16 cellular contexts compared by ENCODE assay signal in the genomic region with DNA sequence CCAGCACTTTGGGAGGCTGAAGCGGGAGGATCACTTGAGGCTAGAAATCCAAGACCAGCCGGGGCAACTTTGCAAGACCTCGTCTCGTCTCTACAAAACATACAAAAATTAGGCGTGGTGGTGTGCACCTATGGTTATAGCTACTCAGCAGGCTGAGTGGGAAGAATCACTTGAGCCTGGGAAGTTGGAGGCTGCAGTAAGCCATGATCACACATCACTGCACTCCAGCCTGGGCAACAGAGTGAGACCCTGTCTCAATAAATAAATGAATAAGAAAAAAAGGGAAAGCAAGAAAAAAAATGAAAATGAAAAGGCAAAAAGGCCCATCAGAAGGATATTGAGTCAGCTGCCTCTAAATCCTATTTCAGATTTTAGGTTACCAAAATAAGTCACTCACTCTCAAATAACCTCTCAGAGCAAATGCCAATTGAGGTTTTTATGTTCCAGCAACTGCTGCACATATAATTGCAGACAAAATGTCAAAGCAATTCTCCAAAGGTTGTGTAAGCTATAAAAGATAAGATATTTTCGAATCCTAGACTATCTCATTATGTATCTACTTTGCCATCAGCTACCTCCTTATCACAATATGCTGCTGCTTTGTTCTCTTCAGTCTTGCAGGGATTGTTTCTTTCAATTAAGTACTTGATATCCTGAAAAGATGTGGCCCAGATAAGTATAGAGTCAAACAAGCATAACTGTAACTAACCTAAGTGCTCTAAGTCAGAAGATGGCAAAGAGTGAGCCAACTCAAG. TPM values are rescaled to one million over a fixed set of nuclear protein-coding genes. Genes with fewer than 3 reads are reported as not detected.
DNase-seq lines count a peak whose midpoint lies in the region; ATAC-seq, FAIRE-seq and TF ChIP-seq lines count a peak whose summit lies in the region.
"Had no signal": no experiment of that assay in that cellular context is flagged by ENCODE, and none has a peak within 500 bp of the region (broad histone marks: within the 10 kb centered on the region; RNA-seq: fewer than 3 reads in every experiment).

No MANE protein-coding gene starts in this region.

- DNase-seq in HepG2 (ENCODE audit: low spot score): no peak
- DNase-seq in right lobe of liver: no peak
- no peak for DNase-seq in activated CD8-positive, alpha-beta T cell treated with anti-CD3 and anti-CD28 coated beads for 36 hours
- peak; percentile 54 for DNase-seq in mesendoderm
- DNase-seq in effector CD8-positive, alpha-beta T cell (lab: John Stamatoyannopoulos, UW): no peak
- DNase-seq in BE2C: no peak
- no peak for DNase-seq in NCI-H82 treated with DMSO at 0.1 percent for 48 hours (lab: John Stamatoyannopoulos, UW; ENCODE audit: unreplicated experiment)
- DNase-seq: activated CD4-positive, alpha-beta T cell treated with anti-CD3 and anti-CD28 coated beads, Interleukin-2, amount 50 U/mL, for 48 hours; DMS153; H7; left ventricle myocardium superior; NCI-H774; right cardiac atrium had no signal

- no peak overlapping the region for H3K4me2 ChIP-seq in HepG2 (ENCODE audit: low read depth, low read length)
- H3K4me2 ChIP-seq in mesendoderm (ENCODE audit: low read length): no peak overlapping the region

- no peak overlapping the region for H3K23ac ChIP-seq in mesendoderm (ENCODE audit: low read length)

- H3K36me3 Mint-ChIP-seq in activated CD8-positive, alpha-beta T cell treated with anti-CD3 and anti-CD28 coated beads for 36 hours (ENCODE audit: low read depth): peaks cover 64% of the 10 kb centered on the region

- H3K9ac ChIP-seq in HepG2 (ENCODE audit: insufficient read depth, low read depth, low read length) (no peak overlapping the region), mesendoderm (ENCODE audit: low read length) (no peak overlapping the region)

- no peak overlapping the region for H2BK5ac ChIP-seq in mesendoderm (ENCODE audit: low read length)

- WGBS in HepG2 (ENCODE audit: low lambda C conversion rate): 94% methylated on average over 6 of the region's 6 CpGs
- 88% methylated on average over 6 of the region's 6 CpGs for WGBS in right lobe of liver (ENCODE audit: insufficient coverage, low coverage, low lambda C conversion rate, missing lambda C conversion rate)
- no CpG with 5 or more reads among the region's 6 CpGs for WGBS in mesendoderm (ENCODE audit: extremely low coverage, insufficient coverage, low lambda C conversion rate)

- H3K79me2 ChIP-seq in HepG2 (ENCODE audit: insufficient read depth, low read length) (peaks cover 86% of the 10 kb centered on the region), mesendoderm (ENCODE audit: control insufficient read depth, insufficient read depth, low read length) (peaks cover 86% of the 10 kb centered on the region)

- H3K9me3 Mint-ChIP-seq in activated CD8-positive, alpha-beta T cell treated with anti-CD3 and anti-CD28 coated beads for 36 hours: no peaks in the 10 kb centered on the region
- H3K9me3 Mint-ChIP-seq: central memory CD8-positive, alpha-beta T cell had no signal

- H3K9me3 ChIP-seq in HepG2 (ENCODE audit: low read length): no peaks in the 10 kb centered on the region
- no peaks in the 10 kb centered on the region for H3K9me3 ChIP-seq in right lobe of liver
- no peaks in the 10 kb centered on the region for H3K9me3 ChIP-seq in BE2C
- H3K9me3 ChIP-seq: tibial nerve had no signal

- TF ChIP-seq CTCF in HepG2 (CRISPR knock-in tag; IDR thresholded peaks at IDR 0.05) (no peak), right lobe of liver (IDR thresholded peaks at IDR 0.05) (no peak), BE2C (IDR thresholded peaks at IDR 0.05; ENCODE audit: low read depth, low read length) (no peak)
- no peak for TF ChIP-seq CTCF in activated CD8-positive, alpha-beta T cell treated with anti-CD3 and anti-CD28 coated beads for 36 hours (IDR thresholded peaks at IDR 0.05)

- no peak overlapping the region for H3K4me3 Mint-ChIP-seq in activated CD8-positive, alpha-beta T cell treated with anti-CD3 and anti-CD28 coated beads for 36 hours
- H3K4me3 Mint-ChIP-seq: central memory CD8-positive, alpha-beta T cell had no signal

- peaks cover 8 to 50% of the 10 kb centered on the region in 2 experiments for H3K36me3 ChIP-seq in HepG2 (replicated peaks in 1 of 2; ENCODE audit: control insufficient read depth in 1 of 2, insufficient read depth in 2 of 2, low read length in 2 of 2)
- H3K36me3 ChIP-seq in right lobe of liver: peaks cover 0 to 32% (median 14%) of the 10 kb centered on the region in 4 donors
- H3K36me3 ChIP-seq in mesendoderm (ENCODE audit: control insufficient read depth, insufficient read depth, low read length): peaks cover 4% of the 10 kb centered on the region
- H3K36me3 ChIP-seq in BE2C: peaks cover 80% of the 10 kb centered on the region

- no peak overlapping the region for H3K27ac ChIP-seq in HepG2 (ENCODE audit: extremely low read length, insufficient read depth, low read length)
- H3K27ac ChIP-seq in right lobe of liver: no peak overlapping the region
- H3K27ac ChIP-seq in mesendoderm (ENCODE audit: low read depth, low read length): no peak overlapping the region
- H3K27ac ChIP-seq: tibial nerve had no signal

- CTCF ChIA-PET in HepG2 (lab: Yijun Ruan, JAX; ENCODE audit: low intra/inter-chr PET ratio, low total read pairs): no interaction called here
- CTCF ChIA-PET in activated CD8-positive, alpha-beta T cell treated with anti-CD3 and anti-CD28 coated beads for 36 hours (lab: Charles Lee): interaction anchor here (0.6 to 1.6 kb wide), 3 partner anchors 44 to 66 kb away, joined by 3 to 6 read pairs (median 4); a partner anchor contains a TSS

- peaks cover 2% of the 10 kb centered on the region for H3K79me1 ChIP-seq in mesendoderm (ENCODE audit: low read length)

- peak overlapping the region; percentile 25 for H3K56ac ChIP-seq in mesendoderm (ENCODE audit: low read length)

- H2AK5ac ChIP-seq in mesendoderm (ENCODE audit: low read length): no peak overlapping the region

- H2BK15ac ChIP-seq in mesendoderm (replicated peaks; ENCODE audit: low read depth): no peak overlapping the region

- H2BK120ac ChIP-seq in mesendoderm (ENCODE audit: low read depth, low read length): no peak overlapping the region

- intact Hi-C loops in HepG2 (cut with micrococcal nuclease; ENCODE audit: unreplicated experiment): no loop called here
- intact Hi-C loops in right lobe of liver (cut with DNase I): no loop called here
- intact Hi-C loops in activated CD8-positive, alpha-beta T cell treated with anti-CD3 and anti-CD28 coated beads for 36 hours (cut with micrococcal nuclease): no loop called here

- ATAC-seq in HepG2: no peak
- no peak for ATAC-seq in right lobe of liver
- no peak for ATAC-seq in activated CD8-positive, alpha-beta T cell treated with anti-CD3 and anti-CD28 coated beads for 36 hours
- no peak for ATAC-seq in HG02588 (IDR thresholded peaks at IDR 0.05; ENCODE audit: unreplicated experiment)
- ATAC-seq: left ventricle myocardium superior, right cardiac atrium had no signal

- POLR2A ChIA-PET in HepG2 (lab: Yijun Ruan, JAX): no interaction called here
- POLR2A ChIA-PET in activated CD8-positive, alpha-beta T cell treated with anti-CD3 and anti-CD28 coated beads for 36 hours (lab: Charles Lee): interaction anchor here (1.2 to 1.3 kb wide), 2 partner anchors 12 to 25 kb away, joined by 3 read pairs; no protein-coding TSS in a partner anchor

- no peak overlapping the region for H3K4ac ChIP-seq in mesendoderm (ENCODE audit: low read depth, low read length)

- peaks cover 29% of the 10 kb centered on the region for H4K20me1 ChIP-seq in HepG2 (ENCODE audit: insufficient read depth, low read length)

- H3K4me3 ChIP-seq in HepG2 (replicated peaks in 1 of 3; ENCODE audit: insufficient read depth in 1 of 3, low read depth in 2 of 3, low read length in 3 of 3) (no peak overlapping the region), right lobe of liver (no peak overlapping the region), mesendoderm (ENCODE audit: low read length) (no peak overlapping the region), BE2C (ENCODE audit: low read depth, low read length) (no peak overlapping the region)
- H3K4me3 ChIP-seq: tibial nerve had no signal

- no peaks in the 10 kb centered on the region; a peak in 1 of 5 replicates for H3K27me3 ChIP-seq in HepG2 (ENCODE audit: control insufficient read depth in 1 of 2, insufficient read depth in 2 of 2, low read length in 2 of 2)
- H3K27me3 ChIP-seq in right lobe of liver: no peaks in the 10 kb centered on the region
- no peaks in the 10 kb centered on the region for H3K27me3 ChIP-seq in mesendoderm (ENCODE audit: insufficient read depth, low read length, poor library complexity)
- no peaks in the 10 kb centered on the region for H3K27me3 ChIP-seq in BE2C
- H3K27me3 ChIP-seq: tibial nerve had no signal

- no peaks in the 10 kb centered on the region for H3K27me3 Mint-ChIP-seq in activated CD8-positive, alpha-beta T cell treated with anti-CD3 and anti-CD28 coated beads for 36 hours
- H3K27me3 Mint-ChIP-seq: central memory CD8-positive, alpha-beta T cell had no signal

- peaks cover 44% of the 10 kb centered on the region for H3K4me1 Mint-ChIP-seq in activated CD8-positive, alpha-beta T cell treated with anti-CD3 and anti-CD28 coated beads for 36 hours (ENCODE audit: low read depth)

- no peak for TF ChIP-seq POLR2A in HepG2 (IDR thresholded peaks at IDR 0.05; ENCODE audit: insufficient read depth in 1 of 2, low read depth in 2 of 2, low read length in 2 of 2)
- no peak for TF ChIP-seq POLR2A in right lobe of liver (IDR thresholded peaks at IDR 0.05)

- no peak overlapping the region for H4K8ac ChIP-seq in mesendoderm (ENCODE audit: low read depth, low read length)

- BruUV-seq in HepG2 (replicated peaks; lab: Mats Ljungman, UMichigan): no TSS peak

- no peak for TF ChIP-seq RAD21 in HepG2 (CRISPR knock-in tag; IDR thresholded peaks at IDR 0.05)

- TF ChIP-seq EP300 in HepG2 (IDR thresholded peaks at IDR 0.05; ENCODE audit: low read depth in 2 of 2, low read length in 2 of 2) (no peak), HepG2 (CRISPR knock-in tag; IDR thresholded peaks at IDR 0.05; ENCODE audit: borderline replicate concordance) (no peak)

- peak overlapping the region; percentile 46 for H3K27ac Mint-ChIP-seq in activated CD8-positive, alpha-beta T cell treated with anti-CD3 and anti-CD28 coated beads for 36 hours

- in situ Hi-C loops in HepG2 (cut with HindIII; ENCODE audit: extremely low pct_ligation_motif_present, low pct_unique_long_range_greater_than_20kb): no loop called here

- no peak overlapping the region for H2AFZ ChIP-seq in HepG2 (ENCODE audit: low read length)

- H3K18ac ChIP-seq in mesendoderm (ENCODE audit: low read length): peak overlapping the region; percentile 51

- peaks cover 37% of the 10 kb centered on the region for H3K4me1 ChIP-seq in HepG2 (ENCODE audit: insufficient read depth, low read length)
- H3K4me1 ChIP-seq in right lobe of liver: peaks cover 0 to 27% (median 13%) of the 10 kb centered on the region in 4 donors
- H3K4me1 ChIP-seq in mesendoderm (ENCODE audit: control insufficient read depth, low read depth, low read length): peaks cover 2% of the 10 kb centered on the region
- no peaks in the 10 kb centered on the region for H3K4me1 ChIP-seq in BE2C

- H4K5ac ChIP-seq in mesendoderm (ENCODE audit: low read length): no peak overlapping the region

- no peak for FAIRE-seq in HepG2 (lab: Jason Lieb, UNC)

RNA-seq across cellular contexts. Expression of a gene that starts 4.7 kb away (rescaled TPM):
- total RNA-seq in HepG2 (2016; rRNA removed; fragmentation: Illumina TruSeq; extraction: Trizol): 69.4 and 93.4 TPM in 2 replicates
- total RNA-seq in HepG2 (2016; cell fraction: cytosol; rRNA removed; fragmentation: Illumina TruSeq; extraction: Trizol; ENCODE audit: low read depth): 29.9 and 35.0 TPM in 2 replicates
- total RNA-seq in HepG2 (2016; cell fraction: insoluble cytoplasmic fraction; rRNA removed; fragmentation: Illumina TruSeq; extraction: Trizol): 68.0 and 83.9 TPM in 2 replicates
- 26.8 and 29.8 TPM in 2 replicates for total RNA-seq in HepG2 (2016; cell fraction: membrane; rRNA removed; fragmentation: Illumina TruSeq; extraction: Trizol)
- 55.8 and 62.8 TPM in 2 replicates for total RNA-seq in HepG2 (2016; cell fraction: nucleus; rRNA removed; fragmentation: Illumina TruSeq; extraction: Trizol)
- polyA plus RNA-seq in HepG2 (2011; rRNA removed): 16.0 and 18.6 TPM in 2 replicates
- 11.7 and 16.5 TPM in 2 replicates for polyA plus RNA-seq in HepG2 (2011; cell fraction: cytosol; rRNA removed)
- polyA plus RNA-seq in HepG2 (2011; cell fraction: nucleus; rRNA removed): 12.5 and 14.6 TPM in 2 replicates
- polyA plus RNA-seq in HepG2 (2012): 30.4 and 30.5 TPM in 2 replicates
- polyA plus RNA-seq in HepG2 (2016; cell fraction: cytosol; fragmentation: Illumina TruSeq; extraction: Trizol; ENCODE audit: low read depth): 2.1 and 2.4 TPM in 2 replicates
- polyA plus RNA-seq in HepG2 (2016; cell fraction: insoluble cytoplasmic fraction; fragmentation: Illumina TruSeq; extraction: Trizol; ENCODE audit: low read depth): 54.0 and 59.8 TPM in 2 replicates
- polyA plus RNA-seq in HepG2 (2016; cell fraction: membrane; fragmentation: Illumina TruSeq; extraction: Trizol; ENCODE audit: low read depth): 6.2 and 7.3 TPM in 2 replicates
- 62.5 and 70.0 TPM in 2 replicates for polyA plus RNA-seq in HepG2 (2016; cell fraction: nucleus; fragmentation: Illumina TruSeq; extraction: Trizol; ENCODE audit: insufficient read depth, low read depth)
- polyA minus RNA-seq in HepG2 (2011; rRNA and poly(A)+ RNA removed; ENCODE audit: low replicate concordance): 27.5 and 49.4 TPM in 2 replicates
- polyA minus RNA-seq in HepG2 (2011; cell fraction: cytosol; rRNA and poly(A)+ RNA removed): 27.1 and 30.7 TPM in 2 replicates
- polyA minus RNA-seq in HepG2 (2011; cell fraction: nucleus; rRNA and poly(A)+ RNA removed): 31.3 and 44.1 TPM in 2 replicates
- total RNA-seq in right lobe of liver: 10 to 100 TPM; 19.3 to 26.2 (median 25.0) TPM
- 10 to 100 TPM; 82.4 to 82.6 TPM for total RNA-seq in activated CD8-positive, alpha-beta T cell treated with anti-CD3 and anti-CD28 coated beads for 36 hours
- 45.3 TPM for polyA plus RNA-seq in mesendoderm (2013, experiment 1 of 2)
- polyA plus RNA-seq in mesendoderm (2013, experiment 2 of 2): 45.3 TPM
- polyA plus RNA-seq in BE2C (2012; ENCODE audit: insufficient read depth, insufficient read length, low read depth): 67.3 TPM

RNA-seq across cellular contexts. Expression of a gene that starts 40.1 kb away (rescaled TPM):
- total RNA-seq in HepG2 (2016; rRNA removed; fragmentation: Illumina TruSeq; extraction: Trizol) (22.1 and 24.3 TPM in 2 replicates), right lobe of liver (10 to 100 TPM; 19.3 to 45.6 (median 21.3) TPM)
- total RNA-seq in HepG2 (2016; cell fraction: cytosol; rRNA removed; fragmentation: Illumina TruSeq; extraction: Trizol; ENCODE audit: low read depth): 46.0 and 47.6 TPM in 2 replicates
- total RNA-seq in HepG2 (2016; cell fraction: insoluble cytoplasmic fraction; rRNA removed; fragmentation: Illumina TruSeq; extraction: Trizol): 17.6 and 24.7 TPM in 2 replicates
- 71.6 and 76.1 TPM in 2 replicates for total RNA-seq in HepG2 (2016; cell fraction: membrane; rRNA removed; fragmentation: Illumina TruSeq; extraction: Trizol)
- total RNA-seq in HepG2 (2016; cell fraction: nucleus; rRNA removed; fragmentation: Illumina TruSeq; extraction: Trizol): 13.2 and 14.6 TPM in 2 replicates
- polyA plus RNA-seq in HepG2 (2011; rRNA removed): 38.2 and 38.3 TPM in 2 replicates
- polyA plus RNA-seq in HepG2 (2011; cell fraction: cytosol; rRNA removed): 26.3 and 36.9 TPM in 2 replicates
- polyA plus RNA-seq in HepG2 (2011; cell fraction: nucleus; rRNA removed): 18.9 and 21.3 TPM in 2 replicates
- 17.2 and 21.1 TPM in 2 replicates for polyA plus RNA-seq in HepG2 (2012)
- 67.1 and 73.8 TPM in 2 replicates for polyA plus RNA-seq in HepG2 (2016; cell fraction: cytosol; fragmentation: Illumina TruSeq; extraction: Trizol; ENCODE audit: low read depth)
- polyA plus RNA-seq in HepG2 (2016; cell fraction: insoluble cytoplasmic fraction; fragmentation: Illumina TruSeq; extraction: Trizol; ENCODE audit: low read depth): 26.5 and 34.4 TPM in 2 replicates
- 87.1 and 87.3 TPM in 2 replicates for polyA plus RNA-seq in HepG2 (2016; cell fraction: membrane; fragmentation: Illumina TruSeq; extraction: Trizol; ENCODE audit: low read depth)
- 31.2 and 33.1 TPM in 2 replicates for polyA plus RNA-seq in HepG2 (2016; cell fraction: nucleus; fragmentation: Illumina TruSeq; extraction: Trizol; ENCODE audit: insufficient read depth, low read depth)
- polyA minus RNA-seq in HepG2 (2011; rRNA and poly(A)+ RNA removed; ENCODE audit: low replicate concordance): 47.1 and 98.7 TPM in 2 replicates
- polyA minus RNA-seq in HepG2 (2011; cell fraction: cytosol; rRNA and poly(A)+ RNA removed): 17.2 and 21.1 TPM in 2 replicates
- 13.4 and 13.7 TPM in 2 replicates for polyA minus RNA-seq in HepG2 (2011; cell fraction: nucleus; rRNA and poly(A)+ RNA removed)
- total RNA-seq in activated CD8-positive, alpha-beta T cell treated with anti-CD3 and anti-CD28 coated beads for 36 hours: 10 to 100 TPM; 42.9 to 50.6 TPM
- polyA plus RNA-seq in mesendoderm (2013, experiment 1 of 2): 45.0 TPM
- 45.5 TPM for polyA plus RNA-seq in mesendoderm (2013, experiment 2 of 2)
- polyA plus RNA-seq in BE2C (2012; ENCODE audit: insufficient read depth, insufficient read length, low read depth): 40.6 TPM
